27 cellular contexts compared by ENCODE assay signal in genomic region chr1:2427976-2428375, GRCh38. TPM values are rescaled to one million over a fixed set of nuclear protein-coding genes. Genes with fewer than 3 reads are reported as not detected.
A peak's percentile ranks its signal among the peaks of the same experiment; 100 is the strongest.
DNase-seq lines count a peak whose midpoint lies in the region; ATAC-seq, FAIRE-seq and TF ChIP-seq lines count a peak whose summit lies in the region.
"Had no signal": no experiment of that assay in that cellular context is flagged by ENCODE, and none has a peak within 500 bp of the region (broad histone marks: within the 10 kb centered on the region; RNA-seq: fewer than 3 reads in every experiment).

No MANE protein-coding gene starts in this region.

- H3K4me2 ChIP-seq in K562 (ENCODE audit: insufficient read depth, low read length) (no peak overlapping the region), osteoblast (ENCODE audit: insufficient read depth, low read length) (no peak overlapping the region)
- H3K4me2 ChIP-seq: SK-N-SH had no signal

- BruUV-seq in K562 (replicated peaks; lab: Mats Ljungman, UMichigan): no TSS peak

- H2AFZ ChIP-seq in K562 (ENCODE audit: low read depth, low read length): no peak overlapping the region
- H2AFZ ChIP-seq in osteoblast (ENCODE audit: low read length): no peak overlapping the region

- H3K27ac ChIP-seq in K562 (ENCODE audit: extremely low read depth, low read depth, low read length) (no peak overlapping the region), osteoblast (ENCODE audit: low read depth, low read length) (no peak overlapping the region), upper lobe of right lung (no peak overlapping the region)

- TF ChIP-seq RAD21 in K562 (CRISPR knock-in tag; conservative IDR thresholded peaks at IDR 0.05 in 1 of 2, IDR thresholded peaks at IDR 0.05 in 1 of 2): no peak

- no peak for FAIRE-seq in K562 (lab: Jason Lieb, UNC)
- FAIRE-seq: GM12878 had no signal

- H3K9me3 ChIP-seq in K562 (replicated peaks; ENCODE audit: control insufficient read depth, insufficient read depth, low read depth, low read length) (0 out of 2 replicates have a peak, but pooled peaks cover 5% of the 10 kb centered on the region), osteoblast (ENCODE audit: low read depth, low read length) (no peaks in the 10 kb centered on the region), upper lobe of right lung (no peaks in the 10 kb centered on the region)
- H3K9me3 ChIP-seq: SK-N-SH had no signal

- intact Hi-C loops in K562 (cut with micrococcal nuclease) (no loop called here), upper lobe of right lung (cut with DNase I) (no loop called here)

- CTCF ChIA-PET in K562 (lab: Yijun Ruan, JAX; ENCODE audit: low intra/inter-chr PET ratio): no interaction called here

- no peak for ATAC-seq in K562
- peak; percentile 4 for ATAC-seq in esophagus mucosa
- no peak for ATAC-seq in upper lobe of right lung
- ATAC-seq in GM18868 (IDR thresholded peaks at IDR 0.05; ENCODE audit: unreplicated experiment): no peak
- ATAC-seq: GM12878, HCT116, Panc1 had no signal

- peaks cover 0 to 26% of the 10 kb centered on the region in 2 experiments; a peak in 2 of 5 replicates for H3K4me1 ChIP-seq in K562 (replicated peaks in 1 of 2; ENCODE audit: control insufficient read depth in 2 of 2, insufficient read depth in 2 of 2, low read length in 2 of 2)
- H3K4me1 ChIP-seq in osteoblast (ENCODE audit: insufficient read depth, low read length): no peaks in the 10 kb centered on the region
- no peaks in the 10 kb centered on the region for H3K4me1 ChIP-seq in upper lobe of right lung

- no peak for TF ChIP-seq POLR2A in K562 (conservative IDR thresholded peaks at IDR 0.05)

- DNase-seq in K562 (ENCODE audit: extremely low read depth in 1 of 4, low spot score in 3 of 4): no peak
- DNase-seq in osteoblast (ENCODE audit: insufficient read length, low spot score, missing footprints): peak; percentile 86
- no peak for DNase-seq in upper lobe of right lung
- DNase-seq in NCI-H1436 treated with DMSO at 0.1 percent for 48 hours (lab: John Stamatoyannopoulos, UW): no peak
- DNase-seq in SIG-M5 treated with dmso at 0.1 percent for 504 hours (lab: John Stamatoyannopoulos, UW; ENCODE audit: unreplicated experiment): no peak
- DNase-seq: CD8-positive, alpha-beta memory T cell; DMS 273 treated with DMSO at 0.1 percent for 48 hours; DMS79; EL; GDM1; KBM-7; MM.1S; NCI-H1694; NCI-H2029 treated with DMSO at 0.1 percent for 48 hours; NCI-H2227 treated with DMSO at 0.1 percent for 48 hours; NCI-H69; SIG-M5; SK-N-SH; SW 1271 had no signal

- H3K36me3 ChIP-seq in K562 (ENCODE audit: control insufficient read depth, insufficient read depth, low read length): no peaks in the 10 kb centered on the region
- H3K36me3 ChIP-seq in osteoblast (ENCODE audit: insufficient read depth, low read length): no peaks in the 10 kb centered on the region
- no peaks in the 10 kb centered on the region for H3K36me3 ChIP-seq in upper lobe of right lung

- H3K79me2 ChIP-seq in K562 (ENCODE audit: control insufficient read depth, insufficient read depth, low read length) (no peaks in the 10 kb centered on the region), osteoblast (ENCODE audit: insufficient read depth, low read length) (no peaks in the 10 kb centered on the region)

- no peak for TF ChIP-seq CTCF in K562 (IDR thresholded peaks at IDR 0.05 in 2 of 3, conservative IDR thresholded peaks at IDR 0.05 in 1 of 3; ENCODE audit: insufficient read depth in 2 of 3, low read depth in 1 of 3, low read length in 3 of 3)
- TF ChIP-seq CTCF in osteoblast (IDR thresholded peaks at IDR 0.05; ENCODE audit: extremely low read depth, low read depth, low read length): no peak
- TF ChIP-seq CTCF in upper lobe of right lung (IDR thresholded peaks at IDR 0.05): no peak

- H4K20me1 ChIP-seq in K562 (replicated peaks; ENCODE audit: control insufficient read depth, insufficient read depth, low read length) (no peaks in the 10 kb centered on the region), osteoblast (ENCODE audit: insufficient read depth, low read length) (no peaks in the 10 kb centered on the region)

- H3K9ac ChIP-seq in K562 (ENCODE audit: insufficient read depth in 1 of 2, low read depth in 2 of 2, low read length in 2 of 2): no peak overlapping the region
- H3K9ac ChIP-seq: SK-N-SH had no signal

- no peaks in the 10 kb centered on the region for H3K9me1 ChIP-seq in K562 (ENCODE audit: control insufficient read depth, insufficient read depth, low read length)

- in situ Hi-C loops in K562 (cut with MboI): no loop called here

- no peak overlapping the region for H3K4me3 ChIP-seq in K562
- H3K4me3 ChIP-seq in osteoblast (ENCODE audit: insufficient read depth, low read length): no peak overlapping the region
- H3K4me3 ChIP-seq in upper lobe of right lung: no peak overlapping the region
- H3K4me3 ChIP-seq: GM12878 had no signal

- POLR2A ChIA-PET in K562 (lab: Yijun Ruan, JAX): interaction anchor here (0.6 kb wide), 2 partner anchors 9 to 21 kb away, joined by 3 to 5 read pairs; no protein-coding TSS in a partner anchor

- H3K27me3 ChIP-seq in K562 (ENCODE audit: control insufficient read depth in 2 of 2, insufficient read depth in 2 of 2, low read length in 2 of 2) (peaks cover 25 to 73% of the 10 kb centered on the region in 2 experiments; a peak in 4 of 5 replicates), osteoblast (ENCODE audit: insufficient read depth, low read length) (peaks cover 16% of the 10 kb centered on the region), upper lobe of right lung (peaks cover 12% of the 10 kb centered on the region)

- no peak for TF ChIP-seq EP300 in K562 (IDR thresholded peaks at IDR 0.05; ENCODE audit: low read length)

- 2% methylated on average over 10 of the region's 10 CpGs for WGBS in K562 (ENCODE audit: insufficient coverage, low coverage, missing lambda C conversion rate)

RNA-seq across cellular contexts. Expression of gene PEX10, which starts 15.6 kb away (rescaled TPM):
- total RNA-seq in K562 (2011; cell fraction: chromatin; rRNA removed; ENCODE audit: low replicate concordance): 13.3 and 27.8 TPM in 2 replicates
- 23.4 and 30.4 TPM in 2 replicates for total RNA-seq in K562 (2011; cell fraction: nucleolus; rRNA removed)
- 18.3 and 19.9 TPM in 2 replicates for total RNA-seq in K562 (2011; cell fraction: nucleoplasm; rRNA removed)
- 24.5 and 26.2 TPM in 2 replicates for total RNA-seq in K562 (2014; rRNA removed)
- total RNA-seq in K562 (2014; rRNA removed; fragmentation: Illumina TruSeq; extraction: Trizol): 5.6 and 5.7 TPM in 2 replicates
- 8.4 and 9.3 TPM in 2 replicates for total RNA-seq in K562 (2015; rRNA removed; fragmentation: Illumina TruSeq; extraction: Trizol)
- 18.2 and 18.7 TPM in 2 replicates for total RNA-seq in K562 (2021)
- polyA plus RNA-seq in K562 (2011; rRNA removed): 8.7 and 9.4 TPM in 2 replicates
- polyA plus RNA-seq in K562 (2011; cell fraction: cytosol; rRNA removed): 9.6 and 19.3 TPM in 2 replicates
- 18.8 and 28.5 TPM in 2 replicates for polyA plus RNA-seq in K562 (2011; cell fraction: nucleus; rRNA removed)
- 9.3 and 13.4 TPM in 2 replicates for polyA plus RNA-seq in K562 (2012)
- 6.4 and 10.6 TPM in 2 replicates for polyA plus RNA-seq in K562 (2014; fragmentation: Illumina TruSeq; extraction: Trizol)
- polyA plus RNA-seq in K562 (2014; fragmentation: Nextera tagmentation; extraction: Ambion mirVana): under 1 TPM; 0.03 to 0.11 TPM
- 18.8 and 22.5 TPM in 2 replicates for polyA plus RNA-seq in K562 (2014; rRNA removed)
- 3.5 and 3.9 TPM in 2 replicates for polyA minus RNA-seq in K562 (2011; rRNA and poly(A)+ RNA removed)
- 5.4 and 14.7 TPM in 2 replicates for polyA minus RNA-seq in K562 (2011; cell fraction: cytosol; rRNA and poly(A)+ RNA removed)
- polyA minus RNA-seq in K562 (2011; cell fraction: nucleus; rRNA and poly(A)+ RNA removed): 11.1 and 14.0 TPM in 2 replicates
- 17.7 TPM for total RNA-seq in esophagus mucosa
- total RNA-seq in osteoblast: 33.9 and 34.7 TPM in 2 replicates
- 14.6 TPM for total RNA-seq in upper lobe of right lung

RNA-seq across cellular contexts. Expression of gene RER1, which starts 36.3 kb away (rescaled TPM):
- 270 and 338 TPM in 2 replicates for total RNA-seq in K562 (2011; cell fraction: chromatin; rRNA removed; ENCODE audit: low replicate concordance)
- total RNA-seq in K562 (2011; cell fraction: nucleolus; rRNA removed): 175 and 181 TPM in 2 replicates
- total RNA-seq in K562 (2011; cell fraction: nucleoplasm; rRNA removed): 289 and 345 TPM in 2 replicates
- total RNA-seq in K562 (2014; rRNA removed): 63.1 and 109 TPM in 2 replicates
- 183 and 211 TPM in 2 replicates for total RNA-seq in K562 (2014; rRNA removed; fragmentation: Illumina TruSeq; extraction: Trizol)
- total RNA-seq in K562 (2015; rRNA removed; fragmentation: Illumina TruSeq; extraction: Trizol): 146 and 153 TPM in 2 replicates
- total RNA-seq in K562 (2021): 219 and 235 TPM in 2 replicates
- 316 and 354 TPM in 2 replicates for polyA plus RNA-seq in K562 (2011; rRNA removed)
- polyA plus RNA-seq in K562 (2011; cell fraction: cytosol; rRNA removed): 218 and 437 TPM in 2 replicates
- 267 and 372 TPM in 2 replicates for polyA plus RNA-seq in K562 (2011; cell fraction: nucleus; rRNA removed)
- polyA plus RNA-seq in K562 (2012): 133 and 293 TPM in 2 replicates
- polyA plus RNA-seq in K562 (2014; fragmentation: Illumina TruSeq; extraction: Trizol): 299 and 323 TPM in 2 replicates
- polyA plus RNA-seq in K562 (2014; fragmentation: Nextera tagmentation; extraction: Ambion mirVana): 10 to 100 TPM; 19.6 to 34.5 TPM
- polyA plus RNA-seq in K562 (2014; rRNA removed): 216 and 249 TPM in 2 replicates
- 304 and 371 TPM in 2 replicates for polyA minus RNA-seq in K562 (2011; rRNA and poly(A)+ RNA removed)
- 79.7 and 109 TPM in 2 replicates for polyA minus RNA-seq in K562 (2011; cell fraction: cytosol; rRNA and poly(A)+ RNA removed)
- polyA minus RNA-seq in K562 (2011; cell fraction: nucleus; rRNA and poly(A)+ RNA removed): 23.0 and 33.4 TPM in 2 replicates
- total RNA-seq in esophagus mucosa: 167 TPM
- 77.8 and 95.2 TPM in 2 replicates for total RNA-seq in osteoblast
- 118 TPM for total RNA-seq in upper lobe of right lung

RNA-seq across cellular contexts. Expression of gene MORN1, which starts 36.6 kb away (rescaled TPM):
- total RNA-seq in K562 (2011; cell fraction: chromatin; rRNA removed; ENCODE audit: low replicate concordance): 24.9 and 49.4 TPM in 2 replicates
- 26.6 and 36.7 TPM in 2 replicates for total RNA-seq in K562 (2011; cell fraction: nucleolus; rRNA removed)
- 26.9 and 29.6 TPM in 2 replicates for total RNA-seq in K562 (2011; cell fraction: nucleoplasm; rRNA removed)
- total RNA-seq in K562 (2014; rRNA removed) (6.1 and 9.3 TPM in 2 replicates), K562 (2014; rRNA removed; fragmentation: Illumina TruSeq; extraction: Trizol) (2.3 and 2.9 TPM in 2 replicates), K562 (2015; rRNA removed; fragmentation: Illumina TruSeq; extraction: Trizol) (4.7 and 5.5 TPM in 2 replicates), K562 (2021) (5.1 and 7.6 TPM in 2 replicates), esophagus mucosa (8.4 TPM), osteoblast (12.4 and 13.4 TPM in 2 replicates), upper lobe of right lung (9.0 TPM)
- polyA plus RNA-seq in K562 (2011; rRNA removed) (3.9 and 4.4 TPM in 2 replicates), K562 (2014; fragmentation: Illumina TruSeq; extraction: Trizol) (1.8 and 2.7 TPM in 2 replicates), K562 (2014; fragmentation: Nextera tagmentation; extraction: Ambion mirVana) (under 1 TPM; 0.24 to 0.35 TPM), K562 (2014; rRNA removed) (4.2 and 5.8 TPM in 2 replicates)
- polyA plus RNA-seq in K562 (2011; cell fraction: cytosol; rRNA removed): 4.3 and 4.7 TPM in 2 replicates
- polyA plus RNA-seq in K562 (2011; cell fraction: nucleus; rRNA removed): 10.6 and 16.9 TPM in 2 replicates
- 3.6 and 6.3 TPM in 2 replicates for polyA plus RNA-seq in K562 (2012)
- 5.5 and 9.6 TPM in 2 replicates for polyA minus RNA-seq in K562 (2011; rRNA and poly(A)+ RNA removed)
- 4.8 and 5.6 TPM in 2 replicates for polyA minus RNA-seq in K562 (2011; cell fraction: cytosol; rRNA and poly(A)+ RNA removed)
- polyA minus RNA-seq in K562 (2011; cell fraction: nucleus; rRNA and poly(A)+ RNA removed): 11.7 and 12.0 TPM in 2 replicates

RNA-seq across cellular contexts. Expression of gene PLCH2, which starts 48.1 kb away (rescaled TPM):
- 0.07 TPM in 1 of 2 replicates, not detected in the other for total RNA-seq in K562 (2011; cell fraction: chromatin; rRNA removed; ENCODE audit: low replicate concordance)
- not detected in 2 replicates for total RNA-seq in K562 (2011; cell fraction: nucleolus; rRNA removed)
- not detected in 2 replicates for total RNA-seq in K562 (2011; cell fraction: nucleoplasm; rRNA removed)
- total RNA-seq in K562 (2014; rRNA removed) (not detected in 2 replicates), K562 (2014; rRNA removed; fragmentation: Illumina TruSeq; extraction: Trizol) (not detected in 2 replicates), K562 (2015; rRNA removed; fragmentation: Illumina TruSeq; extraction: Trizol) (not detected in 2 replicates), K562 (2021) (0.04 and 0.16 TPM in 2 replicates), esophagus mucosa (21.0 TPM), osteoblast (under 0.01 TPM in 1 of 2 replicates, not detected in the other), upper lobe of right lung (2.4 TPM)
- polyA plus RNA-seq in K562 (2011; rRNA removed) (not detected in 2 replicates), K562 (2014; fragmentation: Illumina TruSeq; extraction: Trizol) (not detected in 2 replicates), K562 (2014; fragmentation: Nextera tagmentation; extraction: Ambion mirVana) (not detected), K562 (2014; rRNA removed) (not detected in 2 replicates)
- not detected in 2 replicates for polyA plus RNA-seq in K562 (2011; cell fraction: cytosol; rRNA removed)
- 0.01 and 0.04 TPM in 2 replicates for polyA plus RNA-seq in K562 (2011; cell fraction: nucleus; rRNA removed)
- polyA plus RNA-seq in K562 (2012): not detected in 2 replicates
- not detected in 2 replicates for polyA minus RNA-seq in K562 (2011; rRNA and poly(A)+ RNA removed)
- polyA minus RNA-seq in K562 (2011; cell fraction: cytosol; rRNA and poly(A)+ RNA removed): not detected in 2 replicates
- polyA minus RNA-seq in K562 (2011; cell fraction: nucleus; rRNA and poly(A)+ RNA removed): not detected in 2 replicates
- total RNA-seq: A673, NCI-H460 had no signal
- polyA plus RNA-seq: CD14-positive monocyte had no signal
